Comparison of ENCODE assay signal across 8 cellular contexts in the genomic region with DNA sequence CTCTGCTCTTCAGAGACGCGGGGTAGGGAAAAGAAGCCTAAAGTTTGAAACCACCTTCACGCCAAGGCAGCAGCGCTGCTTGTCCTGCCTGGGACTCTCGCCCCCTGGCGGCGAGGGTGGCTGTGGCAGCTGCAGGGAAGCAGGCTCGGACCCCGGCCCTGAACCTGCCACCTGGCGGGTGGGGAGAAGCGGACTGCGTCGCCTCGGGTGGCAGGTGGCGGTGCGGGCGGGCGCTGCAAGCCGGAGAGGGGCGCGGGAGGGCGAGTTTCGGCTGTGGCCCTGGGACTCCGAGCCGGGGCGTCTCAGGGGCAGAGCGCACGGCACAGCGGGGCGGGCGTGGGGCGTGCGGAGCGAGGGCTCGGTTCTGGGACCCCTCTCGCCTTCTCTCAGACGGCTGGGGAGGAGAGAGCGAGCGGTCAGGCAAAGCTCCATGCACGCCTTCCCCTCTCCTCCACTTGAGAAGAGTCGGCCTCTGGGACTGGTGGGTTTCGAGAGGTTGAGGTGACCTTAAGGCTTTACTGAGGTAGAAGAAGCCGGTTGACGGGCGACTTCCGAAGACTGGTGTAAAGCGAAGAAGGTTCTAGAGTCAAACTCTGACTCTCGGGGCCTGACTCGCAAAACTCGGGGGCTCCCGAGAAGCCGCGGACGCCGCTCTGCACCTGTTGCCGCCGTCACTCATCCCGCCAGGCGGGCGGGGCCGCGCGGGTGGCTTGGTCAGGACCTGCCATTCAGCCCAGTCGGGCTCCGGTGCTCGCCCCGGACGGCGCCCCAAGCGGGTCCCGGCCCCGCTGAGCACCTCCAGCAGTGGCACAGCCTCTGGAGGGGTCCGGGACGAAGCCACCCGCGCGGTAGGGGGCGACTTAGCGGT. TPM values are rescaled to one million over a fixed set of nuclear protein-coding genes. Genes with fewer than 3 reads are reported as not detected.
DNase-seq lines count a peak whose midpoint lies in the region; ATAC-seq and TF ChIP-seq lines count a peak whose summit lies in the region.

No MANE protein-coding gene starts in this region.

- H3K27me3 Mint-ChIP-seq in WTC11 (ENCODE audit: low read depth): peaks cover 74% of the 10 kb centered on the region

- 23 to 28% methylated on average over 36 to 60 of the region's 79 CpGs for WGBS in mesodermal cell (ENCODE audit: insufficient coverage in 2 of 2), 2 experiments

- peak overlapping the region; percentile 43; the same call in 1 of the 2 replicates for H3K9ac ChIP-seq in ES-I3 (ENCODE audit: low read depth, low read length)

- H3K36me3 ChIP-seq in ES-I3 (ENCODE audit: insufficient read depth, low read length): no peaks in the 10 kb centered on the region
- no peaks in the 10 kb centered on the region for H3K36me3 ChIP-seq in mesodermal cell (ENCODE audit: control insufficient read depth, insufficient read depth, low read length)

- H3K4me3 ChIP-seq in HFF-Myc (replicated peaks; ENCODE audit: low read depth, low read length): no peak overlapping the region
- H3K4me3 ChIP-seq in mesodermal cell (ENCODE audit: extremely low read depth, insufficient read depth, low read length, poor library complexity, severe bottlenecking): peak overlapping the region; percentile 12

- DNase-seq in HFF-Myc (ENCODE audit: extremely low read depth, low read depth) (no peak), WTC11 (ENCODE audit: low spot score) (peak; percentile 94), dermis blood vessel endothelial cell (peak; percentile 18), HCEC 1CT (no peak)
- peak; percentile 77 for DNase-seq in stimulated activated naive CD8-positive, alpha-beta T cell treated with anti-CD3 and anti-CD28 coated beads, Interleukin-15, Interleukin-2, amounts not matched to agents 100 U/mL and 50 U/mL, for 24 hours

- no peaks in the 10 kb centered on the region for H3K9me3 Mint-ChIP-seq in WTC11

- CTCF ChIA-PET in WTC11 (lab: Charles Lee): interaction anchor here (0.7 to 1.3 kb wide), 6 partner anchors 19 to 618 kb away, joined by 3 to 5 read pairs (median 4); a partner anchor contains a TSS

- H3K4me3 Mint-ChIP-seq in WTC11: peak overlapping the region; percentile 58

- ATAC-seq in WTC11: peak; percentile 86
- peak; percentile 85 for ATAC-seq in stimulated activated naive CD8-positive, alpha-beta T cell treated with anti-CD3 and anti-CD28 coated beads, Interleukin-15, Interleukin-2, amounts not matched to agents 100 U/mL and 50 U/mL, for 24 hours
- ATAC-seq in GM18520 (IDR thresholded peaks at IDR 0.05; ENCODE audit: unreplicated experiment): no peak

- H3K27ac ChIP-seq in mesodermal cell (ENCODE audit: low read depth, low read length, severe bottlenecking): no peak overlapping the region

- TF ChIP-seq CTCF in HFF-Myc (IDR thresholded peaks at IDR 0.05; ENCODE audit: low read depth, low read length, missing control alignments): peak; percentile 38
- peak; percentile 93 for TF ChIP-seq CTCF in WTC11 (IDR thresholded peaks at IDR 0.05)

- POLR2A ChIA-PET in WTC11 (lab: Charles Lee): no interaction called here

- no peaks in the 10 kb centered on the region for H3K9me3 ChIP-seq in ES-I3 (ENCODE audit: control insufficient read depth, insufficient read depth, low read length)
- peaks cover 4% of the 10 kb centered on the region for H3K9me3 ChIP-seq in mesodermal cell (ENCODE audit: control insufficient read depth, low read length)

- no peaks in the 10 kb centered on the region for H3K4me1 ChIP-seq in ES-I3 (ENCODE audit: insufficient read depth, low read length)
- H3K4me1 ChIP-seq in mesodermal cell (ENCODE audit: control insufficient read depth, insufficient read depth, low read length, poor library complexity, severe bottlenecking): no peaks in the 10 kb centered on the region

- no peaks in the 10 kb centered on the region; the same call in 1 of the 2 replicates for H3K36me3 Mint-ChIP-seq in WTC11

- no peak overlapping the region for H3K27ac Mint-ChIP-seq in WTC11

- H3K4me1 Mint-ChIP-seq in WTC11: no peaks in the 10 kb centered on the region

TF ChIP-seq in WTC11, 78 proteins besides CTCF, POLR2A, EP300 and RAD21 (continues in another document):
- TF ChIP-seq TEAD4 (CRISPR knock-in tag; IDR thresholded peaks at IDR 0.05) (0 out of 2 replicates have a peak, but pooled peaks have one; percentile 34), TEAD1 (CRISPR knock-in tag; IDR thresholded peaks at IDR 0.05) (peak; percentile 50; the same call in 1 of the 2 replicates), ESRRA (CRISPR knock-in tag; IDR thresholded peaks at IDR 0.05; ENCODE audit: borderline replicate concordance) (peak; percentile 59; the same call in 1 of the 2 replicates), ZNF138 (CRISPR knock-in tag; conservative IDR thresholded peaks at IDR 0.05) (peak; percentile 86; the same call in 1 of the 2 replicates), RELA (CRISPR knock-in tag; IDR thresholded peaks at IDR 0.05; ENCODE audit: borderline replicate concordance) (peak; percentile 72; the same call in 1 of the 2 replicates), PRRX2 (CRISPR knock-in tag; IDR thresholded peaks at IDR 0.05) (0 out of 2 replicates have a peak, but pooled peaks have one; percentile 55), ZNF416 (CRISPR knock-in tag; IDR thresholded peaks at IDR 0.05) (0 out of 2 replicates have a peak, but pooled peaks have one; percentile 16), SMAD4 (CRISPR knock-in tag; IDR thresholded peaks at IDR 0.05) (0 out of 2 replicates have a peak, but pooled peaks have one; percentile 30), ZNF423 (CRISPR knock-in tag; IDR thresholded peaks at IDR 0.05) (peak; percentile 66; the same call in 1 of the 2 replicates), CREM (CRISPR knock-in tag; IDR thresholded peaks at IDR 0.05) (0 out of 2 replicates have a peak, but pooled peaks have one; percentile 14)
- TF ChIP-seq, protein P1, sequence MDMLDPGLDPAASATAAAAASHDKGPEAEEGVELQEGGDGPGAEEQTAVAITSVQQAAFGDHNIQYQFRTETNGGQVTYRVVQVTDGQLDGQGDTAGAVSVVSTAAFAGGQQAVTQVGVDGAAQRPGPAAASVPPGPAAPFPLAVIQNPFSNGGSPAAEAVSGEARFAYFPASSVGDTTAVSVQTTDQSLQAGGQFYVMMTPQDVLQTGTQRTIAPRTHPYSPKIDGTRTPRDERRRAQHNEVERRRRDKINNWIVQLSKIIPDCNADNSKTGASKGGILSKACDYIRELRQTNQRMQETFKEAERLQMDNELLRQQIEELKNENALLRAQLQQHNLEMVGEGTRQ (CRISPR knock-in tag; IDR thresholded peaks at IDR 0.05): peak; percentile 23; the same call in 1 of the 2 replicates
- TF ChIP-seq, protein P2, sequence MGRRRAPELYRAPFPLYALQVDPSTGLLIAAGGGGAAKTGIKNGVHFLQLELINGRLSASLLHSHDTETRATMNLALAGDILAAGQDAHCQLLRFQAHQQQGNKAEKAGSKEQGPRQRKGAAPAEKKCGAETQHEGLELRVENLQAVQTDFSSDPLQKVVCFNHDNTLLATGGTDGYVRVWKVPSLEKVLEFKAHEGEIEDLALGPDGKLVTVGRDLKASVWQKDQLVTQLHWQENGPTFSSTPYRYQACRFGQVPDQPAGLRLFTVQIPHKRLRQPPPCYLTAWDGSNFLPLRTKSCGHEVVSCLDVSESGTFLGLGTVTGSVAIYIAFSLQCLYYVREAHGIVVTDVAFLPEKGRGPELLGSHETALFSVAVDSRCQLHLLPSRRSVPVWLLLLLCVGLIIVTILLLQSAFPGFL (CRISPR knock-in tag; IDR thresholded peaks at IDR 0.05; ENCODE audit: borderline replicate concordance): no peak
- TF ChIP-seq, protein P3, sequence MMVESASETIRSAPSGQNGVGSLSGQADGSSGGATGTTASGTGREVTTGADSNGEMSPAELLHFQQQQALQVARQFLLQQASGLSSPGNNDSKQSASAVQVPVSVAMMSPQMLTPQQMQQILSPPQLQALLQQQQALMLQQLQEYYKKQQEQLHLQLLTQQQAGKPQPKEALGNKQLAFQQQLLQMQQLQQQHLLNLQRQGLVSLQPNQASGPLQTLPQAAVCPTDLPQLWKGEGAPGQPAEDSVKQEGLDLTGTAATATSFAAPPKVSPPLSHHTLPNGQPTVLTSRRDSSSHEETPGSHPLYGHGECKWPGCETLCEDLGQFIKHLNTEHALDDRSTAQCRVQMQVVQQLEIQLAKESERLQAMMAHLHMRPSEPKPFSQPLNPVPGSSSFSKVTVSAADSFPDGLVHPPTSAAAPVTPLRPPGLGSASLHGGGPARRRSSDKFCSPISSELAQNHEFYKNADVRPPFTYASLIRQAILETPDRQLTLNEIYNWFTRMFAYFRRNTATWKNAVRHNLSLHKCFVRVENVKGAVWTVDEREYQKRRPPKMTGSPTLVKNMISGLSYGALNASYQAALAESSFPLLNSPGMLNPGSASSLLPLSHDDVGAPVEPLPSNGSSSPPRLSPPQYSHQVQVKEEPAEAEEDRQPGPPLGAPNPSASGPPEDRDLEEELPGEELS (CRISPR knock-in tag; IDR thresholded peaks at IDR 0.05): 0 out of 2 replicates have a peak, but pooled peaks have one; percentile 37
- TF ChIP-seq, protein P4, sequence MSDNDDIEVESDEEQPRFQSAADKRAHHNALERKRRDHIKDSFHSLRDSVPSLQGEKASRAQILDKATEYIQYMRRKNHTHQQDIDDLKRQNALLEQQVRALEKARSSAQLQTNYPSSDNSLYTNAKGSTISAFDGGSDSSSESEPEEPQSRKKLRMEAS (CRISPR knock-in tag; IDR thresholded peaks at IDR 0.05): peak; percentile 90
- TF ChIP-seq, protein P5, sequence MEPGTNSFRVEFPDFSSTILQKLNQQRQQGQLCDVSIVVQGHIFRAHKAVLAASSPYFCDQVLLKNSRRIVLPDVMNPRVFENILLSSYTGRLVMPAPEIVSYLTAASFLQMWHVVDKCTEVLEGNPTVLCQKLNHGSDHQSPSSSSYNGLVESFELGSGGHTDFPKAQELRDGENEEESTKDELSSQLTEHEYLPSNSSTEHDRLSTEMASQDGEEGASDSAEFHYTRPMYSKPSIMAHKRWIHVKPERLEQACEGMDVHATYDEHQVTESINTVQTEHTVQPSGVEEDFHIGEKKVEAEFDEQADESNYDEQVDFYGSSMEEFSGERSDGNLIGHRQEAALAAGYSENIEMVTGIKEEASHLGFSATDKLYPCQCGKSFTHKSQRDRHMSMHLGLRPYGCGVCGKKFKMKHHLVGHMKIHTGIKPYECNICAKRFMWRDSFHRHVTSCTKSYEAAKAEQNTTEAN (CRISPR knock-in tag; IDR thresholded peaks at IDR 0.05): no peak

RNA-seq across cellular contexts. Expression of a gene that starts 1.1 kb away (rescaled TPM):
- total RNA-seq in WTC11 (2021) (0.13 to 0.14 TPM in 2 of 3 replicates, not detected in the other), dermis blood vessel endothelial cell (not detected in 2 replicates)
- not detected for polyA plus RNA-seq in mesodermal cell (2013, experiment 1 of 2)
- polyA plus RNA-seq in mesodermal cell (2013, experiment 2 of 2): not detected

RNA-seq across cellular contexts. Expression of a gene that starts 18.1 kb away (rescaled TPM):
- 0.05 to 0.11 TPM (median 0.07 TPM) in 3 replicates for total RNA-seq in WTC11 (2021)
- total RNA-seq in dermis blood vessel endothelial cell: 0.51 and 0.68 TPM in 2 replicates
- polyA plus RNA-seq in mesodermal cell (2013, experiment 1 of 2): 10.2 TPM
- 9.1 TPM for polyA plus RNA-seq in mesodermal cell (2013, experiment 2 of 2)

Comparison
In these comparisons a context has a peak if more than half of its experiments do, and no peak if none do; other contexts are left out.
1. DNase-seq: peak in WTC11 (single experiment), dermis blood vessel endothelial cell (single experiment) and stimulated activated naive CD8-positive, alpha-beta T cell treated with anti-CD3 and anti-CD28 coated beads, Interleukin-15, Interleukin-2, amounts not matched to agents 100 U/mL and 50 U/mL, for 24 hours (single experiment); none in HFF-Myc (single experiment) and HCEC 1CT (single experiment).